35 cellular contexts compared by ENCODE assay signal in genomic region chr4:73053974-73054480, GRCh38. TPM values are rescaled to one million over a fixed set of nuclear protein-coding genes. Genes with fewer than 3 reads are reported as not detected.
DNase-seq lines count a peak whose midpoint lies in the region; ATAC-seq, FAIRE-seq and TF ChIP-seq lines count a peak whose summit lies in the region.
"Had no signal": no experiment of that assay in that cellular context is flagged by ENCODE, and none has a peak within 500 bp of the region (broad histone marks: within the 10 kb centered on the region; RNA-seq: fewer than 3 reads in every experiment).

No MANE protein-coding gene starts in this region.

- in situ Hi-C loops in GM23248 (cut with MboI): no loop called here

- no peak overlapping the region for H3K56ac ChIP-seq in H1 (replicated peaks; ENCODE audit: insufficient read length, low read depth, low read length)

- H3K27ac Mint-ChIP-seq in WTC11: peak overlapping the region; percentile 88
- H3K27ac Mint-ChIP-seq: activated CD4-positive, alpha-beta memory T cell treated with anti-CD3 and anti-CD28 coated beads for 36 hours; activated naive CD8-positive, alpha-beta T cell treated with anti-CD3 and anti-CD28 coated beads, Interleukin-2, amount 10 ng/mL, durations not matched to agents 7 days and 5 days; CD4-positive, alpha-beta T cell; IgD-negative memory B cell had no signal

- peaks cover 35% of the 10 kb centered on the region for H3K36me3 ChIP-seq in GM23248 (ENCODE audit: low read depth)
- H3K36me3 ChIP-seq in H1 (ENCODE audit: control insufficient read depth in 2 of 4, insufficient read depth in 4 of 4, low read length in 3 of 4): peaks cover 4 to 22% (median 15%) of the 10 kb centered on the region in 4 experiments; a peak in 7 of 8 replicates
- H3K36me3 ChIP-seq: uterus had no signal

- H3K4ac ChIP-seq in H1 (replicated peaks; ENCODE audit: insufficient read length, low read depth, low read length): no peak overlapping the region

- peak overlapping the region; percentile 7; the same call in 1 of the 2 replicates for H3K4me3 Mint-ChIP-seq in WTC11
- H3K4me3 Mint-ChIP-seq: activated CD4-positive, alpha-beta memory T cell treated with anti-CD3 and anti-CD28 coated beads for 36 hours; activated naive CD8-positive, alpha-beta T cell treated with anti-CD3 and anti-CD28 coated beads, Interleukin-2, amount 10 ng/mL, durations not matched to agents 7 days and 5 days; brain; CD4-positive, alpha-beta T cell; IgD-negative memory B cell; natural killer cell had no signal

- no peak overlapping the region for H2BK20ac ChIP-seq in H1 (ENCODE audit: low read length)

- DNase-seq in GM23248 (peak; percentile 14), WTC11 (ENCODE audit: low spot score) (no peak), H1 (ENCODE audit: low read depth in 1 of 2, low spot score in 2 of 2) (no peak), iPS-NIHi7 (ENCODE audit: extremely low spot score) (peak; percentile 15), GF-D8 (lab: John Stamatoyannopoulos, UW) (no peak)
- no peak for DNase-seq in activated CD8-positive, alpha-beta memory T cell treated with anti-CD3 and anti-CD28 coated beads for 24 hours
- DNase-seq: activated CD4-positive, alpha-beta memory T cell treated with anti-CD3 and anti-CD28 coated beads for 36 hours; activated CD4-positive, CD25-positive, alpha-beta regulatory T cell treated with anti-CD3 and anti-CD28 coated beads, Interleukin-2, amount 50 U/mL, for 72 hours; activated CD8-positive, alpha-beta memory T cell treated with anti-CD3 and anti-CD28 coated beads, Interleukin-2, amount 50 U/mL, for 4 hours; activated naive CD8-positive, alpha-beta T cell treated with anti-CD3 and anti-CD28 coated beads, Interleukin-2, amount 10 ng/mL, durations not matched to agents 7 days and 5 days; AML-193; CD4-positive, alpha-beta T cell; effector CD4-positive, alpha-beta T cell; EL; foreskin melanocyte; heart right ventricle; lower lobe of right lung; mucosa of descending colon; natural killer cell; NCI-H1436 treated with DMSO at 0.1 percent for 48 hours; NCI-H226; occipital lobe; Peyer's patch; SHP77; stimulated activated CD4-positive, alpha-beta T cell treated with anti-CD3 and anti-CD28 coated beads, Interleukin-4, amount 100 ng/mL, for 1 hour; thyroid gland; uterus had no signal

- H2AK5ac ChIP-seq in H1 (ENCODE audit: low read depth, low read length): no peak overlapping the region

- peak overlapping the region; percentile 69; the same call in 1 of the 2 replicates for H2BK5ac ChIP-seq in H1 (ENCODE audit: low read depth, low read length)

- CTCF ChIA-PET in WTC11 (lab: Charles Lee): interaction anchor here (0.5 kb wide), 1 partner anchor 14 kb away, joined by 4 read pairs; no protein-coding TSS in a partner anchor
- CTCF ChIA-PET in H1 (lab: Charles Lee; ENCODE audit: partially characterized antibody): no interaction called here

- no peak overlapping the region for H4K91ac ChIP-seq in H1 (replicated peaks; ENCODE audit: insufficient read length, low read length)

- H3K79me2 ChIP-seq in GM23248 (ENCODE audit: insufficient read depth): no peaks in the 10 kb centered on the region
- no peaks in the 10 kb centered on the region for H3K79me2 ChIP-seq in H1 (ENCODE audit: control insufficient read depth in 1 of 2, insufficient read depth in 2 of 2, low read length in 2 of 2)

- no peak overlapping the region for H2BK12ac ChIP-seq in H1 (ENCODE audit: low read depth, low read length)

- H3K4me3 ChIP-seq in GM23248 (no peak overlapping the region), H1 (ENCODE audit: extremely low read depth in 1 of 4, insufficient read depth in 2 of 4, low read depth in 3 of 4, low read length in 4 of 4) (peak overlapping the region in 1 of 4 experiments; percentile 16; a peak in 1 of 8 replicates)
- H3K4me3 ChIP-seq: heart right ventricle, lower lobe of right lung, mucosa of descending colon, Peyer's patch, prostate gland, thyroid gland, uterus had no signal

- no peak overlapping the region for H3K23ac ChIP-seq in H1 (ENCODE audit: insufficient read length)

- no peaks in the 10 kb centered on the region for H3K9me2 ChIP-seq in GM23248 (ENCODE audit: insufficient read depth)

- no peak for TF ChIP-seq RAD21 in H1 (IDR thresholded peaks at IDR 0.05 in 1 of 2, conservative IDR thresholded peaks at IDR 0.05 in 1 of 2; ENCODE audit: low read depth in 2 of 2, low read length in 2 of 2)

- no peak overlapping the region for H3K4me2 ChIP-seq in GM23248 (ENCODE audit: unreplicated experiment)
- peak overlapping the region in 1 of 2 experiments; percentile 17; a peak in 2 of 4 replicates for H3K4me2 ChIP-seq in H1 (ENCODE audit: insufficient read depth in 1 of 2, low read depth in 2 of 2, low read length in 2 of 2)

- H2AFZ ChIP-seq in GM23248: no peak overlapping the region
- no peak overlapping the region for H2AFZ ChIP-seq in H1 (ENCODE audit: low read length)

- no peak for TF ChIP-seq POLR2A in H1 (IDR thresholded peaks at IDR 0.05; ENCODE audit: control extremely low read depth in 1 of 2, low read depth in 2 of 2, low read length in 2 of 2)

- no peak overlapping the region; the same call in 1 of the 2 replicates for H3K18ac ChIP-seq in H1 (ENCODE audit: extremely low read depth, low read length)

- H3K9ac ChIP-seq in GM23248: no peak overlapping the region
- no peak overlapping the region for H3K9ac ChIP-seq in H1 (replicated peaks in 1 of 4; ENCODE audit: extremely low read depth in 1 of 4, low read depth in 3 of 4, low read length in 3 of 4)

- H3K4me1 ChIP-seq in GM23248 (ENCODE audit: insufficient read depth): no peaks in the 10 kb centered on the region
- H3K4me1 ChIP-seq in H1 (replicated peaks in 1 of 4; ENCODE audit: control insufficient read depth in 3 of 4, insufficient read depth in 4 of 4, low read length in 3 of 4): peaks cover 3 to 20% (median 6%) of the 10 kb centered on the region in 4 experiments; a peak in 4 of 7 replicates
- H3K4me1 ChIP-seq: Peyer's patch, prostate gland, thyroid gland, uterus had no signal

- POLR2A ChIA-PET in WTC11 (lab: Charles Lee) (no interaction called here), H1 (lab: Charles Lee; ENCODE audit: partially characterized antibody) (no interaction called here)

- no peak overlapping the region for H4K8ac ChIP-seq in H1 (ENCODE audit: extremely low read depth, insufficient read depth, low read length)

- no peak overlapping the region for H3K27ac ChIP-seq in GM23248
- H3K27ac ChIP-seq in H1 (ENCODE audit: low read depth, low read length): no peak overlapping the region
- H3K27ac ChIP-seq: Peyer's patch, prostate gland, thyroid gland, uterus had no signal

- no peaks in the 10 kb centered on the region for H3K27me3 Mint-ChIP-seq in WTC11 (ENCODE audit: low read depth)
- H3K27me3 Mint-ChIP-seq: activated CD4-positive, alpha-beta memory T cell treated with anti-CD3 and anti-CD28 coated beads for 36 hours; activated naive CD8-positive, alpha-beta T cell treated with anti-CD3 and anti-CD28 coated beads, Interleukin-2, amount 10 ng/mL, durations not matched to agents 7 days and 5 days; brain; CD4-positive, alpha-beta T cell; IgD-negative memory B cell had no signal

- H4K20me1 ChIP-seq in GM23248 (ENCODE audit: insufficient read depth) (no peaks in the 10 kb centered on the region), H1 (replicated peaks in 1 of 2; ENCODE audit: control insufficient read depth in 1 of 2, insufficient read depth in 2 of 2, low read length in 2 of 2) (no peaks in the 10 kb centered on the region)

- no peaks in the 10 kb centered on the region for H3K23me2 ChIP-seq in H1 (ENCODE audit: low read depth, low read length)

- no peaks in the 10 kb centered on the region for H3K9me3 ChIP-seq in GM23248 (ENCODE audit: low read depth)
- no peaks in the 10 kb centered on the region for H3K9me3 ChIP-seq in H1 (ENCODE audit: insufficient read depth in 2 of 2, low read depth in 1 of 2, low read length in 1 of 2)
- H3K9me3 ChIP-seq: heart right ventricle, lower lobe of right lung, mucosa of descending colon, Peyer's patch, prostate gland, thyroid gland, uterus had no signal

- no peak for FAIRE-seq in H1 (lab: Jason Lieb, UNC)
- FAIRE-seq: D721Med, GM12891 had no signal

- no peaks in the 10 kb centered on the region for H3K9me3 Mint-ChIP-seq in WTC11
- H3K9me3 Mint-ChIP-seq: activated CD4-positive, alpha-beta memory T cell treated with anti-CD3 and anti-CD28 coated beads for 36 hours; activated naive CD8-positive, alpha-beta T cell treated with anti-CD3 and anti-CD28 coated beads, Interleukin-2, amount 10 ng/mL, durations not matched to agents 7 days and 5 days; brain; CD4-positive, alpha-beta T cell; natural killer cell had no signal

- TF ChIP-seq EP300 in H1 (IDR thresholded peaks at IDR 0.05; ENCODE audit: borderline replicate concordance in 1 of 2, low read depth in 2 of 2, low read length in 2 of 2): no peak

- H3F3A ChIP-seq in GM23248 (ENCODE audit: insufficient read depth): peaks cover 4% of the 10 kb centered on the region; the same call in 1 of the 2 replicates

- H3K79me1 ChIP-seq in H1 (ENCODE audit: low read depth, low read length): no peaks in the 10 kb centered on the region

- no peaks in the 10 kb centered on the region for H3K27me3 ChIP-seq in GM23248 (replicated peaks; ENCODE audit: insufficient read depth)
- no peaks in the 10 kb centered on the region for H3K27me3 ChIP-seq in H1 (replicated peaks in 1 of 4; ENCODE audit: control insufficient read depth in 3 of 4, extremely low read depth in 1 of 4, insufficient read depth in 3 of 4, low read length in 3 of 4)
- H3K27me3 ChIP-seq: heart right ventricle, Peyer's patch, thyroid gland, uterus had no signal

- peaks cover 17% of the 10 kb centered on the region for H3K36me3 Mint-ChIP-seq in WTC11

- no peak overlapping the region for H3K14ac ChIP-seq in H1 (ENCODE audit: insufficient read length)

- no peak overlapping the region for H2BK15ac ChIP-seq in H1 (ENCODE audit: low read length)

- H2BK120ac ChIP-seq in H1 (replicated peaks; ENCODE audit: low read depth, low read length): no peak overlapping the region

- ATAC-seq in WTC11: peak; percentile 60
- no peak for ATAC-seq in GM21737 (IDR thresholded peaks at IDR 0.05; ENCODE audit: unreplicated experiment)
- no peak for ATAC-seq in GM19452 (IDR thresholded peaks at IDR 0.05; ENCODE audit: unreplicated experiment)
- ATAC-seq: heart right ventricle, lower lobe of right lung, mucosa of descending colon, natural killer cell, sciatic nerve had no signal

- 52 to 59% methylated on average over 2 of the region's 2 CpGs for WGBS in GM23248 (ENCODE audit: low coverage in 1 of 2, low lambda C conversion rate in 2 of 2, missing lambda C conversion rate in 2 of 2), 2 experiments
- 63% methylated on average over 2 of the region's 2 CpGs; no CpG with 5 or more reads in 1 of the 2 experiments for WGBS in H1 (ENCODE audit: extremely low coverage in 1 of 2, insufficient coverage in 1 of 2, insufficient read length in 1 of 2, insufficient replicate concordance in 2 of 2, low coverage in 1 of 2, low lambda C conversion rate in 2 of 2, missing lambda C conversion rate in 1 of 2), 2 experiments

- no peak overlapping the region for H4K5ac ChIP-seq in H1 (ENCODE audit: insufficient read length, low read depth, low read length)

- H3K4me1 Mint-ChIP-seq in WTC11: peaks cover 41% of the 10 kb centered on the region
- H3K4me1 Mint-ChIP-seq: activated naive CD8-positive, alpha-beta T cell treated with anti-CD3 and anti-CD28 coated beads, Interleukin-2, amount 10 ng/mL, durations not matched to agents 7 days and 5 days; IgD-negative memory B cell; natural killer cell had no signal

- TF ChIP-seq CTCF in WTC11 (IDR thresholded peaks at IDR 0.05) (no peak), H1 (IDR thresholded peaks at IDR 0.05; ENCODE audit: control extremely low read depth in 1 of 3, insufficient read depth in 1 of 3, low read depth in 1 of 3, low read length in 3 of 3) (no peak)

RNA-seq across cellular contexts. Expression of gene COX18, which starts 15.5 kb away (rescaled TPM):
- 22.8 and 29.8 TPM in 2 replicates for total RNA-seq in GM23248 (2014; rRNA removed; shearing (Covaris generic))
- 3.6 and 4.9 TPM in 2 replicates for polyA plus RNA-seq in GM23248 (2016; fragmentation: Nextera tagmentation; extraction: Ambion mirVana)
- total RNA-seq in WTC11 (2021): 26.9 to 28.9 TPM (median 28.3 TPM) in 3 replicates
- total RNA-seq in H1 (2021; fragmentation: NEBNext Ultra II Directional; extraction: Animal tissue kit (Norgen Biotek cat#: 25700)): 21.3 and 23.0 TPM in 2 replicates
- 19.7 and 23.7 TPM in 2 replicates for polyA plus RNA-seq in H1 (2011; rRNA removed)
- polyA plus RNA-seq in H1 (2011; cell fraction: cytosol; rRNA removed): 19.8 TPM
- 14.7 TPM for polyA plus RNA-seq in H1 (2011; cell fraction: nucleus; rRNA removed)
- polyA plus RNA-seq in H1 (2012, experiment 1 of 2): 13.0 to 17.9 TPM (median 14.6 TPM) in 4 replicates
- polyA plus RNA-seq in H1 (2012, experiment 2 of 2): 13.6 TPM
- 15.0 TPM for polyA plus RNA-seq in H1 (2013, experiment 1 of 2)
- 16.8 TPM for polyA plus RNA-seq in H1 (2013, experiment 2 of 2)
- polyA minus RNA-seq in H1 (2011; rRNA and poly(A)+ RNA removed): 39.0 and 44.0 TPM in 2 replicates
- polyA minus RNA-seq in H1 (2011; cell fraction: cytosol; rRNA and poly(A)+ RNA removed): 18.0 TPM
- polyA minus RNA-seq in H1 (2011; cell fraction: nucleus; rRNA and poly(A)+ RNA removed): 24.5 TPM

Comparison
In these comparisons a context has a peak if more than half of its experiments do, and no peak if none do; other contexts are left out.
1. DNase-seq: peak in GM23248 (single experiment) and iPS-NIHi7 (single experiment); none in WTC11 (single experiment), H1 (0 of 2), GF-D8 (single experiment) and activated CD8-positive, alpha-beta memory T cell treated with anti-CD3 and anti-CD28 coated beads for 24 hours (single experiment).